Comparison of ENCODE assay signal across 1 cellular context in the genomic region with DNA sequence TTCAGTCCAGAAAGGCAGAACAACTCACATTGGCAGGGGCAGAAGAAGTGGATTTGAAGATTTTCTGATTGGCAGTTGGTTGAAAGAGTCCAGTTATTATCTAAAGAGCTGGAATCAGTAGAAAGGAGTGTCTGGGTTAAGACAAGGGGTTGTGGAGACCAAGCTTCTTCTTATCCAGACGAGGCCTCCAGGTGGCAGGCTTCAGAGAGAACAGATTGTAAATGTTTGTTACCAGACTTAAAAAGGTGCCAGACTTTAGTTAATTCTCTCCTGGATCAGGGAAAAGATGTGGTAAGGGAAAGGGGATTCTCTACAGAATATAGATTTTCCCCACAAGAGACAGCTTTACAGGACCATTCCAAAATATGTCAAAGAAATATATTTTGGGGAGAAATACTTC.
TF ChIP-seq lines count a peak whose summit lies in the region.

No MANE protein-coding gene starts in this region.

TF ChIP-seq in H1, 55 proteins besides CTCF, POLR2A, EP300 and RAD21:
- TF ChIP-seq RBBP5 (IDR thresholded peaks at IDR 0.05; ENCODE audit: borderline replicate concordance, low read depth, low read length), result no peak
- no peak for TF ChIP-seq HDAC2 (IDR thresholded peaks at IDR 0.05; ENCODE audit: borderline replicate concordance in 1 of 2, low read depth in 2 of 2, low read length in 2 of 2)
- TF ChIP-seq TAF7 (optimal IDR thresholded peaks at IDR 0.05; ENCODE audit: borderline replicate concordance, low read depth, low read length), result no peak
- TF ChIP-seq RXRA (IDR thresholded peaks at IDR 0.05; ENCODE audit: insufficient read depth, low read depth, low read length), result no peak
- TF ChIP-seq ASH2L (IDR thresholded peaks at IDR 0.05; ENCODE audit: low read length), result no peak
- TF ChIP-seq KDM4A (IDR thresholded peaks at IDR 0.05; ENCODE audit: low read depth, low read length, severe bottlenecking), result no peak
- TF ChIP-seq SIRT6 (IDR thresholded peaks at IDR 0.05; ENCODE audit: low read length), result no peak
- TF ChIP-seq HDAC6 (IDR thresholded peaks at IDR 0.05; ENCODE audit: low read depth, low read length), result no peak
- TF ChIP-seq KDM5A (IDR thresholded peaks at IDR 0.05; ENCODE audit: low read length), result no peak
TF ChIP-seq in H1: peak in this region for 0.
